Comparison of ENCODE assay signal across 1 cellular context in genomic region chr18:39455300-39455699, GRCh38.
TF ChIP-seq lines count a peak whose summit lies in the region.

No MANE protein-coding gene starts in this region.

TF ChIP-seq in GM23338, 12 proteins besides CTCF, POLR2A, EP300 and RAD21 (continued from another document):
- TF ChIP-seq ZNF462 (CRISPR knock-in tag; IDR thresholded peaks at IDR 0.05), result no peak
- no peak for TF ChIP-seq EZH2 (IDR thresholded peaks at IDR 0.05; ENCODE audit: low read depth, unreplicated experiment)
- TF ChIP-seq ETS1 (IDR thresholded peaks at IDR 0.05), result no peak
- no peak for TF ChIP-seq CREB1 (CRISPR knock-in tag; IDR thresholded peaks at IDR 0.05; ENCODE audit: low read depth)
- no peak for TF ChIP-seq ZNF331 (CRISPR knock-in tag; IDR thresholded peaks at IDR 0.05; ENCODE audit: low read depth)
- TF ChIP-seq JUNB (IDR thresholded peaks at IDR 0.05; ENCODE audit: unreplicated experiment), result no peak
- TF ChIP-seq POLR2AphosphoS5 (IDR thresholded peaks at IDR 0.05; ENCODE audit: low read depth), result no peak
TF ChIP-seq in GM23338: peak in this region for 0.
